In genomic region chr12:79020106-79020505, GRCh38 we compare ENCODE assay signal across 14 cellular contexts.
DNase-seq lines count a peak whose midpoint lies in the region; ATAC-seq and TF ChIP-seq lines count a peak whose summit lies in the region.
"Had no signal": no experiment of that assay in that cellular context is flagged by ENCODE, and none has a peak within 500 bp of the region (broad histone marks: within the 10 kb centered on the region; RNA-seq: fewer than 3 reads in every experiment).

No MANE protein-coding gene starts in this region.

- H3K4me3 Mint-ChIP-seq in nephron progenitor cell: no peak overlapping the region
- H3K4me3 Mint-ChIP-seq in progenitor cell of endocrine pancreas (ENCODE audit: low read depth): no peak overlapping the region
- H3K4me3 Mint-ChIP-seq in WTC11: no peak overlapping the region
- H3K4me3 Mint-ChIP-seq: type B pancreatic cell had no signal

- no peak for ATAC-seq in WTC11
- ATAC-seq: K562 had no signal

- CTCF ChIA-PET in WTC11 (lab: Charles Lee): no interaction called here

- DNase-seq in Daoy (ENCODE audit: low read depth) (peak; percentile 19), H4 (ENCODE audit: low spot score) (peak; percentile 23), RPMI7951 (ENCODE audit: low read depth) (peak; percentile 45), fibroblast of pulmonary artery (ENCODE audit: low read depth) (peak; percentile 14), NCI-H128 (lab: John Stamatoyannopoulos, UW; ENCODE audit: unreplicated experiment) (no peak), nephron progenitor cell (no peak), progenitor cell of endocrine pancreas (ENCODE audit: low spot score, unreplicated experiment) (no peak), WTC11 (ENCODE audit: low spot score) (no peak)
- DNase-seq: activated CD8-positive, alpha-beta memory T cell treated with anti-CD3 and anti-CD28 coated beads for 24 hours; activated gamma-delta T cell treated with Interleukin-2 at 50 U/mL for 16 hours; NCI-H2029; stimulated activated CD4-positive, alpha-beta T cell treated with anti-CD3 and anti-CD28 coated beads, Interleukin-2, amount 100 ng/mL, for 24 hours had no signal

- POLR2A ChIA-PET in WTC11 (lab: Charles Lee): no interaction called here

- H3K9me3 Mint-ChIP-seq in nephron progenitor cell (peaks cover 4% of the 10 kb centered on the region), progenitor cell of endocrine pancreas (ENCODE audit: low read depth) (peaks cover 7% of the 10 kb centered on the region), WTC11 (peaks cover 10% of the 10 kb centered on the region)

- H3K4me3 ChIP-seq in fibroblast of pulmonary artery (replicated peaks; ENCODE audit: low read depth, low read length): no peak overlapping the region
- H3K4me3 ChIP-seq: K562 had no signal

- H3K4me1 Mint-ChIP-seq in nephron progenitor cell (no peaks in the 10 kb centered on the region), progenitor cell of endocrine pancreas (ENCODE audit: low read depth) (no peaks in the 10 kb centered on the region), WTC11 (peaks cover 5% of the 10 kb centered on the region)

- H3K27me3 Mint-ChIP-seq in nephron progenitor cell (ENCODE audit: low read depth, poor library complexity) (no peaks in the 10 kb centered on the region), progenitor cell of endocrine pancreas (no peaks in the 10 kb centered on the region), WTC11 (ENCODE audit: low read depth) (no peaks in the 10 kb centered on the region)
- H3K27me3 Mint-ChIP-seq: type B pancreatic cell had no signal

- H3K27ac Mint-ChIP-seq in nephron progenitor cell (no peak overlapping the region), progenitor cell of endocrine pancreas (no peak overlapping the region), WTC11 (no peak overlapping the region)
- H3K27ac Mint-ChIP-seq: type B pancreatic cell had no signal

- H3K36me3 Mint-ChIP-seq in nephron progenitor cell (ENCODE audit: low read depth) (peaks cover 10% of the 10 kb centered on the region), progenitor cell of endocrine pancreas (ENCODE audit: insufficient read depth) (no peaks in the 10 kb centered on the region), WTC11 (peaks cover 9% of the 10 kb centered on the region)

- TF ChIP-seq CTCF in fibroblast of pulmonary artery (IDR thresholded peaks at IDR 0.05; ENCODE audit: low read length, missing control alignments): no peak
- TF ChIP-seq CTCF in nephron progenitor cell (IDR thresholded peaks at IDR 0.05): no peak
- no peak for TF ChIP-seq CTCF in progenitor cell of endocrine pancreas (IDR thresholded peaks at IDR 0.05; ENCODE audit: unreplicated experiment)
- no peak for TF ChIP-seq CTCF in WTC11 (IDR thresholded peaks at IDR 0.05)

TF ChIP-seq in WTC11, 78 proteins besides CTCF, POLR2A, EP300 and RAD21:
- no peak for TF ChIP-seq ELF4 (CRISPR knock-in tag; IDR thresholded peaks at IDR 0.05; ENCODE audit: low read depth)
- TF ChIP-seq RORB (CRISPR knock-in tag; IDR thresholded peaks at IDR 0.05): no peak
- TF ChIP-seq, protein P1, sequence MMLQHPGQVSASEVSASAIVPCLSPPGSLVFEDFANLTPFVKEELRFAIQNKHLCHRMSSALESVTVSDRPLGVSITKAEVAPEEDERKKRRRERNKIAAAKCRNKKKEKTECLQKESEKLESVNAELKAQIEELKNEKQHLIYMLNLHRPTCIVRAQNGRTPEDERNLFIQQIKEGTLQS (CRISPR knock-in tag; conservative IDR thresholded peaks at IDR 0.05): no peak
- no peak for TF ChIP-seq ZNF671 (CRISPR knock-in tag; IDR thresholded peaks at IDR 0.05)
- TF ChIP-seq, protein P2, sequence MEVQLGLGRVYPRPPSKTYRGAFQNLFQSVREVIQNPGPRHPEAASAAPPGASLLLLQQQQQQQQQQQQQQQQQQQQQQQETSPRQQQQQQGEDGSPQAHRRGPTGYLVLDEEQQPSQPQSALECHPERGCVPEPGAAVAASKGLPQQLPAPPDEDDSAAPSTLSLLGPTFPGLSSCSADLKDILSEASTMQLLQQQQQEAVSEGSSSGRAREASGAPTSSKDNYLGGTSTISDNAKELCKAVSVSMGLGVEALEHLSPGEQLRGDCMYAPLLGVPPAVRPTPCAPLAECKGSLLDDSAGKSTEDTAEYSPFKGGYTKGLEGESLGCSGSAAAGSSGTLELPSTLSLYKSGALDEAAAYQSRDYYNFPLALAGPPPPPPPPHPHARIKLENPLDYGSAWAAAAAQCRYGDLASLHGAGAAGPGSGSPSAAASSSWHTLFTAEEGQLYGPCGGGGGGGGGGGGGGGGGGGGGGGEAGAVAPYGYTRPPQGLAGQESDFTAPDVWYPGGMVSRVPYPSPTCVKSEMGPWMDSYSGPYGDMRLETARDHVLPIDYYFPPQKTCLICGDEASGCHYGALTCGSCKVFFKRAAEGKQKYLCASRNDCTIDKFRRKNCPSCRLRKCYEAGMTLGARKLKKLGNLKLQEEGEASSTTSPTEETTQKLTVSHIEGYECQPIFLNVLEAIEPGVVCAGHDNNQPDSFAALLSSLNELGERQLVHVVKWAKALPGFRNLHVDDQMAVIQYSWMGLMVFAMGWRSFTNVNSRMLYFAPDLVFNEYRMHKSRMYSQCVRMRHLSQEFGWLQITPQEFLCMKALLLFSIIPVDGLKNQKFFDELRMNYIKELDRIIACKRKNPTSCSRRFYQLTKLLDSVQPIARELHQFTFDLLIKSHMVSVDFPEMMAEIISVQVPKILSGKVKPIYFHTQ (CRISPR knock-in tag; IDR thresholded peaks at IDR 0.05): no peak
- no peak for TF ChIP-seq PRRX2 (CRISPR knock-in tag; IDR thresholded peaks at IDR 0.05)
- no peak for TF ChIP-seq CDX4 (CRISPR knock-in tag; IDR thresholded peaks at IDR 0.05; ENCODE audit: borderline replicate concordance)
- TF ChIP-seq JUN (CRISPR knock-in tag; IDR thresholded peaks at IDR 0.05): no peak
- TF ChIP-seq NR2C2 (CRISPR knock-in tag; IDR thresholded peaks at IDR 0.05): no peak
- TF ChIP-seq RELA (CRISPR knock-in tag; IDR thresholded peaks at IDR 0.05; ENCODE audit: borderline replicate concordance): no peak
- no peak for TF ChIP-seq ATF1 (CRISPR knock-in tag; IDR thresholded peaks at IDR 0.05)
- TF ChIP-seq MAX (CRISPR knock-in tag; IDR thresholded peaks at IDR 0.05): no peak
- TF ChIP-seq ZNF232 (CRISPR knock-in tag; IDR thresholded peaks at IDR 0.05): no peak
- TF ChIP-seq NFATC4 (CRISPR knock-in tag; IDR thresholded peaks at IDR 0.05): no peak
- no peak for TF ChIP-seq ZMAT4 (CRISPR knock-in tag; IDR thresholded peaks at IDR 0.05)

Comparison
In these comparisons a context has a peak if more than half of its experiments do, and no peak if none do; other contexts are left out.
1. DNase-seq: peak in Daoy (single experiment), H4 (single experiment), RPMI7951 (single experiment) and fibroblast of pulmonary artery (single experiment); none in NCI-H128 (single experiment), nephron progenitor cell (single experiment), progenitor cell of endocrine pancreas (single experiment) and WTC11 (single experiment).